Comparison of ENCODE assay signal across 1 cellular context in genomic region chr5:78649816-78650561, GRCh38.
TF ChIP-seq lines count a peak whose summit lies in the region.

No MANE protein-coding gene starts in this region.

TF ChIP-seq in HepG2, 621 proteins besides CTCF, POLR2A, EP300 and RAD21 (continued from another document):
- TF ChIP-seq ZBTB26 (CRISPR knock-in tag; IDR thresholded peaks at IDR 0.05; ENCODE audit: borderline replicate concordance), result peak; percentile 94
- TF ChIP-seq REXO4 (CRISPR knock-in tag; IDR thresholded peaks at IDR 0.05; ENCODE audit: borderline replicate concordance), result no peak
- TF ChIP-seq STAG1 (CRISPR knock-in tag; IDR thresholded peaks at IDR 0.05), result peak; percentile 33; the same call in 1 of the 2 replicates
- TF ChIP-seq PHF21A (CRISPR knock-in tag; IDR thresholded peaks at IDR 0.05), result 0 out of 2 replicates have a peak, but pooled peaks have one; percentile 15
- TF ChIP-seq DNMT3B (CRISPR knock-in tag; conservative IDR thresholded peaks at IDR 0.05), result 0 out of 2 replicates have a peak, but pooled peaks have one; percentile 35
- TF ChIP-seq ZNF224 (CRISPR knock-in tag; IDR thresholded peaks at IDR 0.05), result no peak
- TF ChIP-seq ZFX (CRISPR knock-in tag; IDR thresholded peaks at IDR 0.05; ENCODE audit: low read depth), result 0 out of 2 replicates have a peak, but pooled peaks have one; percentile 37
- TF ChIP-seq ZNF619 (CRISPR knock-in tag; IDR thresholded peaks at IDR 0.05), result no peak
